Comparison of ENCODE assay signal across 11 cellular contexts in genomic region chr2:100919316-100919715, GRCh38.
DNase-seq lines count a peak whose midpoint lies in the region; ATAC-seq and TF ChIP-seq lines count a peak whose summit lies in the region.
"Had no signal": no experiment of that assay in that cellular context is flagged by ENCODE, and none has a peak within 500 bp of the region (broad histone marks: within the 10 kb centered on the region; RNA-seq: fewer than 3 reads in every experiment).

No MANE protein-coding gene starts in this region.

- H3K4me3 Mint-ChIP-seq in CD4-positive, alpha-beta T cell = no peak overlapping the region
- no peak overlapping the region for H3K4me3 Mint-ChIP-seq in T-helper 17 cell

- no peak overlapping the region for H2AFZ ChIP-seq in SU-DHL-6 (ENCODE audit: low read depth, low read length, severe bottlenecking)

- no peak overlapping the region for H3K4me3 ChIP-seq in SU-DHL-6 (ENCODE audit: insufficient read depth, low read length, poor library complexity, severe bottlenecking)

- no peak overlapping the region for H3K9ac ChIP-seq in SU-DHL-6 (ENCODE audit: low read length)

- H3K9me2 ChIP-seq in SU-DHL-6 (replicated peaks; ENCODE audit: insufficient read depth, low read length) = no peaks in the 10 kb centered on the region

- intact Hi-C loops in CD4-positive, alpha-beta T cell (cut with DNase I, micrococcal nuclease) = no loop called here

- ATAC-seq in CD4-positive, alpha-beta T cell (ENCODE audit: poor library complexity) = no peak
- ATAC-seq in T-helper 17 cell (no peak), GM21526 (IDR thresholded peaks at IDR 0.05; ENCODE audit: low FRiP score, unreplicated experiment) (no peak), GM18867 (IDR thresholded peaks at IDR 0.05; ENCODE audit: unreplicated experiment) (no peak)
- ATAC-seq: left ventricle myocardium superior had no signal

- H3K27ac Mint-ChIP-seq in CD4-positive, alpha-beta T cell = no peak overlapping the region
- H3K27ac Mint-ChIP-seq in T-helper 17 cell = no peak overlapping the region

- CTCF ChIA-PET in CD4-positive, alpha-beta T cell (lab: Charles Lee) = interaction anchor here (0.6 to 0.9 kb wide), 2 partner anchors 28 to 309 kb away, joined by 3 to 4 read pairs; no protein-coding TSS in a partner anchor

- H3F3A ChIP-seq in SU-DHL-6 (ENCODE audit: insufficient read depth) = no peaks in the 10 kb centered on the region

- H3K9me3 ChIP-seq in CD4-positive, alpha-beta T cell (ENCODE audit: control insufficient read depth, low read length) = no peaks in the 10 kb centered on the region
- H3K9me3 ChIP-seq in SU-DHL-6 (ENCODE audit: insufficient read depth, low read length) = no peaks in the 10 kb centered on the region
- H3K9me3 ChIP-seq in T-helper 17 cell (ENCODE audit: control insufficient read depth, low read length, poor library complexity, severe bottlenecking) = no peaks in the 10 kb centered on the region

- peaks cover 2% of the 10 kb centered on the region for H3K9me3 Mint-ChIP-seq in CD4-positive, alpha-beta T cell

- no peaks in the 10 kb centered on the region for H3K79me2 ChIP-seq in SU-DHL-6 (ENCODE audit: insufficient read depth, low read length)

- POLR2A ChIA-PET in CD4-positive, alpha-beta T cell (lab: Charles Lee) = no interaction called here

- no peaks in the 10 kb centered on the region for H3K36me3 ChIP-seq in SU-DHL-6 (ENCODE audit: low read length)

- peak; percentile 29 for TF ChIP-seq CTCF in CD4-positive, alpha-beta T cell (IDR thresholded peaks at IDR 0.05)
- peak; percentile 86 for TF ChIP-seq CTCF in GM12873 (IDR thresholded peaks at IDR 0.05; ENCODE audit: insufficient read depth, low read depth, low read length, missing control alignments)
- peak; percentile 22 for TF ChIP-seq CTCF in SU-DHL-6 (IDR thresholded peaks at IDR 0.05; ENCODE audit: insufficient read depth, low read length, poor library complexity, severe bottlenecking)

- H3K4me2 ChIP-seq in SU-DHL-6 (ENCODE audit: low read depth, low read length, poor library complexity, severe bottlenecking) = no peak overlapping the region

- no peaks in the 10 kb centered on the region for H4K20me1 ChIP-seq in SU-DHL-6 (ENCODE audit: low read depth, low read length)

- no peaks in the 10 kb centered on the region for H3K27me3 ChIP-seq in CD4-positive, alpha-beta T cell (ENCODE audit: control insufficient read depth, insufficient read depth, low read length)
- 0 out of 2 replicates have a peak, but pooled peaks cover 3% of the 10 kb centered on the region for H3K27me3 ChIP-seq in SU-DHL-6 (ENCODE audit: low read length)

- H3K27me3 Mint-ChIP-seq in CD4-positive, alpha-beta T cell = no peaks in the 10 kb centered on the region
- no peaks in the 10 kb centered on the region for H3K27me3 Mint-ChIP-seq in T-helper 17 cell

- no peaks in the 10 kb centered on the region for H3K36me3 Mint-ChIP-seq in CD4-positive, alpha-beta T cell (ENCODE audit: low read depth)
- no peaks in the 10 kb centered on the region for H3K36me3 Mint-ChIP-seq in T-helper 17 cell (ENCODE audit: low read depth)

- H3K4me1 Mint-ChIP-seq in CD4-positive, alpha-beta T cell (ENCODE audit: low read depth) = peaks cover 9% of the 10 kb centered on the region
- H3K4me1 Mint-ChIP-seq in T-helper 17 cell = peaks cover 12% of the 10 kb centered on the region

- no peak overlapping the region for H3K27ac ChIP-seq in CD4-positive, alpha-beta T cell (ENCODE audit: low read depth, low read length)
- H3K27ac ChIP-seq in SU-DHL-6 (ENCODE audit: low read depth, low read length) = no peak overlapping the region

- DNase-seq in CD4-positive, alpha-beta T cell = no peak
- DNase-seq in iPS-NIHi11 (ENCODE audit: low spot score) (peak; percentile 69), dedifferentiated amniotic fluid mesenchymal stem cell (ENCODE audit: extremely low spot score) (no peak), T-helper 17 cell (no peak)
- DNase-seq: effector memory CD4-positive, alpha-beta T cell; left ventricle myocardium superior; small intestine had no signal

Comparison
In these comparisons a context has a peak if more than half of its experiments do, and no peak if none do; other contexts are left out.
1. CTCF ChIP-seq: peak in every context shown above with its lines; median percentile 86 in GM12873; 29 in CD4-positive, alpha-beta T cell; 22 in SU-DHL-6.